Comparison of ENCODE assay signal across 11 cellular contexts in genomic region chr9:113215142-113215541, GRCh38. TPM values are rescaled to one million over a fixed set of nuclear protein-coding genes. Genes with fewer than 3 reads are reported as not detected.
DNase-seq lines count a peak whose midpoint lies in the region; ATAC-seq and TF ChIP-seq lines count a peak whose summit lies in the region.
"Had no signal": no experiment of that assay in that cellular context is flagged by ENCODE, and none has a peak within 500 bp of the region (broad histone marks: within the 10 kb centered on the region; RNA-seq: fewer than 3 reads in every experiment).

No MANE protein-coding gene starts in this region.

- H3K27me3 Mint-ChIP-seq in type B pancreatic cell = no peaks in the 10 kb centered on the region
- H3K27me3 Mint-ChIP-seq in activated T-cell treated with anti-CD3 and anti-CD28 coated beads, Interleukin-2, amount 50 U/mL, for 4 hours (ENCODE audit: low read depth) = no peaks in the 10 kb centered on the region

- ATAC-seq in activated naive CD4-positive, alpha-beta T cell treated with anti-CD3 and anti-CD28 coated beads, Interleukin-2, amount 50 U/mL, for 72 hours = no peak
- ATAC-seq in RWPE2 (ENCODE audit: low read depth) = peak; percentile 49
- ATAC-seq in activated T-cell treated with anti-CD3 and anti-CD28 coated beads, Interleukin-2, amount 50 U/mL, for 4 hours = no peak

- H3K4me3 Mint-ChIP-seq in type B pancreatic cell = no peak overlapping the region
- no peak overlapping the region for H3K4me3 Mint-ChIP-seq in activated T-cell treated with anti-CD3 and anti-CD28 coated beads, Interleukin-2, amount 50 U/mL, for 4 hours

- H3K27ac ChIP-seq in RWPE2 (ENCODE audit: poor library complexity, severe bottlenecking) = no peak overlapping the region

- peaks cover 6% of the 10 kb centered on the region for H3K4me1 Mint-ChIP-seq in type B pancreatic cell (ENCODE audit: unreplicated experiment)
- peaks cover 35% of the 10 kb centered on the region for H3K4me1 Mint-ChIP-seq in activated T-cell treated with anti-CD3 and anti-CD28 coated beads, Interleukin-2, amount 50 U/mL, for 4 hours (ENCODE audit: low read depth)

- peaks cover 0 to 16% of the 10 kb centered on the region in 2 donors for H3K36me3 Mint-ChIP-seq in activated naive CD4-positive, alpha-beta T cell treated with anti-CD3 and anti-CD28 coated beads, Interleukin-2, amount 50 U/mL, for 72 hours
- H3K36me3 Mint-ChIP-seq in type B pancreatic cell = peaks cover 9% of the 10 kb centered on the region
- H3K36me3 Mint-ChIP-seq in activated T-cell treated with anti-CD3 and anti-CD28 coated beads, Interleukin-2, amount 50 U/mL, for 4 hours (ENCODE audit: insufficient read depth) = peaks cover 14% of the 10 kb centered on the region

- no peak for DNase-seq in activated naive CD4-positive, alpha-beta T cell treated with anti-CD3 and anti-CD28 coated beads, Interleukin-2, amount 50 U/mL, for 72 hours (ENCODE audit: low spot score in 2 of 2)
- DNase-seq in activated naive CD4-positive, alpha-beta T cell treated with Interleukin-2 at 50 U/mL for 16 hours = no peak
- DNase-seq in RWPE2 (ENCODE audit: low spot score) (no peak), erythroblast (lab: John Stamatoyannopoulos, UW) (peak; percentile 90 to 92), type B pancreatic cell (ENCODE audit: extremely low spot score, unreplicated experiment) (no peak), medulla oblongata (ENCODE audit: extremely low spot score) (no peak), BE2C (no peak)
- no peak for DNase-seq in activated T-cell treated with anti-CD3 and anti-CD28 coated beads, Interleukin-2, amount 50 U/mL, for 4 hours
- DNase-seq: effector memory CD4-positive, alpha-beta T cell; NCI-H2081 treated with DMSO at 0.1 percent for 48 hours; SW 1271 had no signal

- no peaks in the 10 kb centered on the region for H3K9me3 ChIP-seq in RWPE2 (ENCODE audit: severe bottlenecking)
- H3K9me3 ChIP-seq in BE2C = no peaks in the 10 kb centered on the region

- H3K27me3 ChIP-seq in RWPE2 (ENCODE audit: insufficient read depth, poor library complexity, severe bottlenecking) (no peaks in the 10 kb centered on the region), BE2C (no peaks in the 10 kb centered on the region)

- H3K4me1 ChIP-seq in RWPE2 (ENCODE audit: insufficient read depth, poor library complexity, severe bottlenecking) = peaks cover 6% of the 10 kb centered on the region
- no peaks in the 10 kb centered on the region for H3K4me1 ChIP-seq in BE2C

- no peak for TF ChIP-seq POLR2A in erythroblast (IDR thresholded peaks at IDR 0.05; ENCODE audit: low read length)

- H3K4me3 ChIP-seq in RWPE2 (ENCODE audit: severe bottlenecking) (no peak overlapping the region), BE2C (ENCODE audit: low read depth, low read length) (no peak overlapping the region)

- peak overlapping the region; percentile 6 to 67 for H3K27ac Mint-ChIP-seq in activated naive CD4-positive, alpha-beta T cell treated with anti-CD3 and anti-CD28 coated beads, Interleukin-2, amount 50 U/mL, for 72 hours
- peak overlapping the region; percentile 40 for H3K27ac Mint-ChIP-seq in type B pancreatic cell

- H3K9me3 Mint-ChIP-seq in activated naive CD4-positive, alpha-beta T cell treated with anti-CD3 and anti-CD28 coated beads, Interleukin-2, amount 50 U/mL, for 72 hours = no peaks in the 10 kb centered on the region
- no peaks in the 10 kb centered on the region for H3K9me3 Mint-ChIP-seq in type B pancreatic cell
- no peaks in the 10 kb centered on the region for H3K9me3 Mint-ChIP-seq in activated T-cell treated with anti-CD3 and anti-CD28 coated beads, Interleukin-2, amount 50 U/mL, for 4 hours

- TF ChIP-seq CTCF in RWPE2 (IDR thresholded peaks at IDR 0.05; ENCODE audit: poor library complexity, severe bottlenecking) = no peak
- TF ChIP-seq CTCF in type B pancreatic cell (conservative IDR thresholded peaks at IDR 0.05) = no peak
- no peak for TF ChIP-seq CTCF in BE2C (IDR thresholded peaks at IDR 0.05; ENCODE audit: low read depth, low read length)

- H3K36me3 ChIP-seq in RWPE2 (ENCODE audit: low read depth) (peaks cover 25% of the 10 kb centered on the region), BE2C (peaks cover 12% of the 10 kb centered on the region; the same call in 1 of the 2 replicates)

RNA-seq across cellular contexts. Expression of gene FKBP15, which starts 5.9 kb away (rescaled TPM):
- total RNA-seq in activated naive CD4-positive, alpha-beta T cell treated with anti-CD3 and anti-CD28 coated beads, Interleukin-2, amount 50 U/mL, for 72 hours = 10 to 100 TPM; 12.5 to 45.6 TPM
- total RNA-seq in type B pancreatic cell (ENCODE audit: low replicate concordance) = 23.8 and 24.6 TPM in 2 replicates
- 10 to 100 TPM; 23.8 to 25.9 (median 24.2) TPM for total RNA-seq in activated T-cell treated with anti-CD3 and anti-CD28 coated beads, Interleukin-2, amount 50 U/mL, for 4 hours
- 19.7 TPM for polyA plus RNA-seq in BE2C (2012; ENCODE audit: insufficient read depth, insufficient read length, low read depth)

RNA-seq across cellular contexts. Expression of gene SLC31A1, which starts 6.2 kb away (rescaled TPM):
- 10 to 100 TPM; 11.5 to 14.8 TPM for total RNA-seq in activated naive CD4-positive, alpha-beta T cell treated with anti-CD3 and anti-CD28 coated beads, Interleukin-2, amount 50 U/mL, for 72 hours
- 31.7 and 45.8 TPM in 2 replicates for total RNA-seq in type B pancreatic cell (ENCODE audit: low replicate concordance)
- total RNA-seq in activated T-cell treated with anti-CD3 and anti-CD28 coated beads, Interleukin-2, amount 50 U/mL, for 4 hours = 10 to 100 TPM in 2 of 3 donors, 1 to 10 TPM in 1; 9.8 to 14.5 (median 14.2) TPM
- 28.9 TPM for polyA plus RNA-seq in BE2C (2012; ENCODE audit: insufficient read depth, insufficient read length, low read depth)

Comparison
In these comparisons a context has a peak if more than half of its experiments do, and no peak if none do; other contexts are left out.
1. DNase-seq: peak in erythroblast (2 of 2); none in activated naive CD4-positive, alpha-beta T cell treated with anti-CD3 and anti-CD28 coated beads, Interleukin-2, amount 50 U/mL, for 72 hours (0 of 2), activated naive CD4-positive, alpha-beta T cell treated with Interleukin-2 at 50 U/mL for 16 hours (single experiment), RWPE2 (single experiment), type B pancreatic cell (single experiment), activated T-cell treated with anti-CD3 and anti-CD28 coated beads, Interleukin-2, amount 50 U/mL, for 4 hours (single experiment), medulla oblongata (single experiment) and BE2C (single experiment).